Comparison of ENCODE assay signal across 1 cellular context in the genomic region with DNA sequence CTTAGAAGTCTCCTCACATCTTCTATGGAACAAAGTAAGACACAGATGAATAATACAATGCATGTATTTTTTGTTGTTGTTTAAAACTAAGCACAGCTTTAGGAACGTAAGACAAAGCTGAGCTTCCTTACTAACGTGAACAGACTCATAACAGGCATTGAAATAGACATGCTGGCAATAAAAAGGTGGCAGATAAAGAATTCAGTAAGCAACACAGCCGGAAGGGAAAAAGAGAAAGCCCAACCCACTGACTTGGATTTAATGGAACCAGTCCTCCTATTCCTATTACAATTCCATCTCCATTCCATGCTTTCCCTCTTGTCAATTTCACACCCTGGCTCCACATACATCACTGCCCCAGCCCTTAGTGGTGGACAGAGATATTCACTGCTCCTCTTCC.
TF ChIP-seq lines count a peak whose summit lies in the region.

No MANE protein-coding gene starts in this region.

TF ChIP-seq in GM23338, 12 proteins besides CTCF, POLR2A, EP300 and RAD21 (continued from another document):
- TF ChIP-seq, protein P1, sequence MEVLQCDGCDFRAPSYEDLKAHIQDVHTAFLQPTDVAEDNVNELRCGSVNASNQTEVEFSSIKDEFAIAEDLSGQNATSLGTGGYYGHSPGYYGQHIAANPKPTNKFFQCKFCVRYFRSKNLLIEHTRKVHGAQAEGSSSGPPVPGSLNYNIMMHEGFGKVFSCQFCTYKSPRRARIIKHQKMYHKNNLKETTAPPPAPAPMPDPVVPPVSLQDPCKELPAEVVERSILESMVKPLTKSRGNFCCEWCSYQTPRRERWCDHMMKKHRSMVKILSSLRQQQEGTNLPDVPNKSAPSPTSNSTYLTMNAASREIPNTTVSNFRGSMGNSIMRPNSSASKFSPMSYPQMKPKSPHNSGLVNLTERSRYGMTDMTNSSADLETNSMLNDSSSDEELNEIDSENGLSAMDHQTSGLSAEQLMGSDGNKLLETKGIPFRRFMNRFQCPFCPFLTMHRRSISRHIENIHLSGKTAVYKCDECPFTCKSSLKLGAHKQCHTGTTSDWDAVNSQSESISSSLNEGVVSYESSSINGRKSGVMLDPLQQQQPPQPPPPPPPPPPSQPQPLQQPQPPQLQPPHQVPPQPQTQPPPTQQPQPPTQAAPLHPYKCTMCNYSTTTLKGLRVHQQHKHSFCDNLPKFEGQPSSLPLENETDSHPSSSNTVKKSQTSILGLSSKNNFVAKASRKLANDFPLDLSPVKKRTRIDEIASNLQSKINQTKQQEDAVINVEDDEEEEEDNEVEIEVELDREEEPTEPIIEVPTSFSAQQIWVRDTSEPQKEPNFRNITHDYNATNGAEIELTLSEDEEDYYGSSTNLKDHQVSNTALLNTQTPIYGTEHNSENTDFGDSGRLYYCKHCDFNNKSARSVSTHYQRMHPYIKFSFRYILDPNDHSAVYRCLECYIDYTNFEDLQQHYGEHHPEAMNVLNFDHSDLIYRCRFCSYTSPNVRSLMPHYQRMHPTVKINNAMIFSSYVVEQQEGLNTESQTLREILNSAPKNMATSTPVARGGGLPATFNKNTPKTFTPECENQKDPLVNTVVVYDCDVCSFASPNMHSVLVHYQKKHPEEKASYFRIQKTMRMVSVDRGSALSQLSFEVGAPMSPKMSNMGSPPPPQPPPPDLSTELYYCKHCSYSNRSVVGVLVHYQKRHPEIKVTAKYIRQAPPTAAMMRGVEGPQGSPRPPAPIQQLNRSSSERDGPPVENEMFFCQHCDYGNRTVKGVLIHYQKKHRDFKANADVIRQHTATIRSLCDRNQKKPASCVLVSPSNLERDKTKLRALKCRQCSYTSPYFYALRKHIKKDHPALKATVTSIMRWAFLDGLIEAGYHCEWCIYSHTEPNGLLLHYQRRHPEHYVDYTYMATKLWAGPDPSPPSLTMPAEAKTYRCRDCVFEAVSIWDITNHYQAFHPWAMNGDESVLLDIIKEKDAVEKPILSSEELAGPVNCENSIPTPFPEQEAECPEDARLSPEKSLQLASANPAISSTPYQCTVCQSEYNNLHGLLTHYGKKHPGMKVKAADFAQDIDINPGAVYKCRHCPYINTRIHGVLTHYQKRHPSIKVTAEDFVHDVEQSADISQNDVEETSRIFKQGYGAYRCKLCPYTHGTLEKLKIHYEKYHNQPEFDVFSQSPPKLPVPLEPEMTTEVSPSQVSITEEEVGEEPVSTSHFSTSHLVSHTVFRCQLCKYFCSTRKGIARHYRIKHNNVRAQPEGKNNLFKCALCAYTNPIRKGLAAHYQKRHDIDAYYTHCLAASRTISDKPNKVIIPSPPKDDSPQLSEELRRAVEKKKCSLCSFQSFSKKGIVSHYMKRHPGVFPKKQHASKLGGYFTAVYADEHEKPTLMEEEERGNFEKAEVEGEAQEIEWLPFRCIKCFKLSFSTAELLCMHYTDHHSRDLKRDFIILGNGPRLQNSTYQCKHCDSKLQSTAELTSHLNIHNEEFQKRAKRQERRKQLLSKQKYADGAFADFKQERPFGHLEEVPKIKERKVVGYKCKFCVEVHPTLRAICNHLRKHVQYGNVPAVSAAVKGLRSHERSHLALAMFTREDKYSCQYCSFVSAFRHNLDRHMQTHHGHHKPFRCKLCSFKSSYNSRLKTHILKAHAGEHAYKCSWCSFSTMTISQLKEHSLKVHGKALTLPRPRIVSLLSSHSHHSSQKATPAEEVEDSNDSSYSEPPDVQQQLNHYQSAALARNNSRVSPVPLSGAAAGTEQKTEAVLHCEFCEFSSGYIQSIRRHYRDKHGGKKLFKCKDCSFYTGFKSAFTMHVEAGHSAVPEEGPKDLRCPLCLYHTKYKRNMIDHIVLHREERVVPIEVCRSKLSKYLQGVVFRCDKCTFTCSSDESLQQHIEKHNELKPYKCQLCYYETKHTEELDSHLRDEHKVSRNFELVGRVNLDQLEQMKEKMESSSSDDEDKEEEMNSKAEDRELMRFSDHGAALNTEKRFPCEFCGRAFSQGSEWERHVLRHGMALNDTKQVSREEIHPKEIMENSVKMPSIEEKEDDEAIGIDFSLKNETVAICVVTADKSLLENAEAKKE (CRISPR knock-in tag; IDR thresholded peaks at IDR 0.05): no peak
- TF ChIP-seq JUNB (IDR thresholded peaks at IDR 0.05; ENCODE audit: unreplicated experiment) (no peak), EZH2phosphoT487 (IDR thresholded peaks at IDR 0.05; ENCODE audit: unreplicated experiment) (no peak), EZH2 (IDR thresholded peaks at IDR 0.05; ENCODE audit: low read depth, unreplicated experiment) (no peak)
